In genomic region chr6:131013495-131013894, GRCh38 we compare ENCODE assay signal across 11 cellular contexts. TPM values are rescaled to one million over a fixed set of nuclear protein-coding genes. Genes with fewer than 3 reads are reported as not detected.
A peak's percentile ranks its signal among the peaks of the same experiment; 100 is the strongest.
DNase-seq lines count a peak whose midpoint lies in the region; ATAC-seq and TF ChIP-seq lines count a peak whose summit lies in the region.
"Had no signal": no experiment of that assay in that cellular context is flagged by ENCODE, and none has a peak within 500 bp of the region (broad histone marks: within the 10 kb centered on the region; RNA-seq: fewer than 3 reads in every experiment).

No MANE protein-coding gene starts in this region.

- H3K27me3 ChIP-seq in aorta (ENCODE audit: control insufficient read depth in 1 of 2, insufficient read depth in 2 of 2, low read length in 1 of 2) (no peaks in the 10 kb centered on the region), BE2C (no peaks in the 10 kb centered on the region)

- H3K4me3 ChIP-seq in aorta (ENCODE audit: low read length in 2 of 2) (peak overlapping the region in 1 of 2 donors; percentile 26), BE2C (ENCODE audit: low read depth, low read length) (no peak overlapping the region)
- H3K4me3 ChIP-seq: GM12878 had no signal

- H3K4me1 ChIP-seq in aorta (ENCODE audit: control insufficient read depth in 1 of 2, insufficient read depth in 2 of 2, low read length in 2 of 2) (peaks cover 2 to 3% of the 10 kb centered on the region in 2 donors), BE2C (no peaks in the 10 kb centered on the region)

- WGBS in aorta, 2 donors = 9 to 15% methylated on average over 2 of the region's 2 CpGs

- intact Hi-C loops in Right ventricle myocardium superior (cut with DNase I) = no loop called here
- intact Hi-C loops in cardiac septum (cut with DNase I) = no loop called here
- intact Hi-C loops in aorta (cut with DNase I) = no loop called here

- DNase-seq in Right ventricle myocardium superior (no peak), cardiac septum (ENCODE audit: low spot score) (no peak), dermis blood vessel endothelial cell (peak; percentile 86), midbrain (lab: John Stamatoyannopoulos, UW) (peak; percentile 71), aorta (no peak), BE2C (no peak)
- DNase-seq: PC-3 had no signal

- ATAC-seq in Right ventricle myocardium superior (ENCODE audit: poor library complexity) = peak; percentile 83
- ATAC-seq in aorta (ENCODE audit: low FRiP score) = peak; percentile 53
- ATAC-seq in GM21576 (IDR thresholded peaks at IDR 0.05; ENCODE audit: unreplicated experiment) = no peak
- ATAC-seq in HG02884 (IDR thresholded peaks at IDR 0.05; ENCODE audit: unreplicated experiment) = no peak
- ATAC-seq: GM12878, HCT116, PC-3 had no signal

- no peak for TF ChIP-seq CTCF in BE2C (IDR thresholded peaks at IDR 0.05; ENCODE audit: low read depth, low read length)

- H3K36me3 ChIP-seq in aorta (ENCODE audit: control insufficient read depth in 1 of 2, insufficient read depth in 2 of 2, low read length in 1 of 2) (no peaks in the 10 kb centered on the region), BE2C (no peaks in the 10 kb centered on the region)

- H3K9me3 ChIP-seq in aorta (ENCODE audit: control insufficient read depth, low read length) (no peaks in the 10 kb centered on the region), BE2C (no peaks in the 10 kb centered on the region)

- no peak overlapping the region for H3K27ac ChIP-seq in aorta (ENCODE audit: low read depth in 1 of 2, low read length in 2 of 2)

RNA-seq across cellular contexts. Expression of gene EPB41L2, which starts 49.5 kb away (rescaled TPM):
- total RNA-seq in Right ventricle myocardium superior (88.8 TPM), cardiac septum (54.1 TPM), dermis blood vessel endothelial cell (94.4 and 200 TPM in 2 replicates), aorta (100 to 1,000 TPM; 176 to 340 TPM)
- 10 to 100 TPM; 36.1 to 60.7 TPM for polyA plus RNA-seq in aorta
- polyA plus RNA-seq in BE2C (2012; ENCODE audit: insufficient read depth, insufficient read length, low read depth) = 3.7 TPM

Comparison
In these comparisons a context has a peak if more than half of its experiments do, and no peak if none do; other contexts are left out.
1. ATAC-seq: peak in Right ventricle myocardium superior (single experiment) and aorta (single experiment); none in GM21576 (single experiment) and HG02884 (single experiment).
2. DNase-seq: peak in dermis blood vessel endothelial cell (single experiment) and midbrain (single experiment); none in Right ventricle myocardium superior (single experiment), cardiac septum (single experiment), aorta (0 of 2) and BE2C (single experiment).